Comparison of ENCODE assay signal across 8 cellular contexts in the genomic region with DNA sequence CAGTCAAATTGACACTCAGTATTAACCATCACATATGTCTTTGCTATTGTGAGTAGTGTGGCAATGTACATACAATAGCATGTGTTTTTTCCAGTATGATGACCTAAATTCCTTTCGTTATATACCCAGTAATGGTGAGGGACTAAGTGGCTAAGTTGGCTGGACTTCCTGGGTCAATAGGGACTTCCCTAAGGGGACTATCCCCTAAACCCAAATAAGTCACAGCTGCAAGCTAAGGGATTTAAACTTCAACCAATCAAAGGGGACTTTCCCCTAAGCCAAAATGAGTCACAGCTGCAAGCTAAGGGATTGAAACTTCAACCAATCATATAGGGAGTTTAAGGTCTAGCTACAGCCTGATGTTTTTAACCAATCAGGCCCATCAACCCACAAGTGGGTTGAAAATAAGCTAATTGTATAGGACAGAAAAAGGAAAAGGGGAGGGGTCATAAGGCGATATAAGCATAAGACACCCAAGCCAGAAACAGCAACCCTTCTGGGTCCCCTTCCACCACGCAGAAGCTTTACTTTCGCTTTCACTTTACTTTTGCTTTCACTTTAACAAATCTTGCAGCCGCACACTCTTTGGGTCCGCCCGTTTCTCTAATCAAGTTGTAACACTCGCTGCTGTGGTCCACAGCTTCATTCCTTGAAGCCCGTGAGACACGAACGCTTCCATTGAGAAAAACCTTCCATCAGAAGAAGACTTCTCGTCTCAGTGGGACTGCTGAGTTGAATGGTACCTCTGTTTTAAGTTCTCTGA.
DNase-seq lines count a peak whose midpoint lies in the region; ATAC-seq, FAIRE-seq and TF ChIP-seq lines count a peak whose summit lies in the region.

No MANE protein-coding gene starts in this region.

- H3K36me3 ChIP-seq in DOHH2 (ENCODE audit: control insufficient read depth, low read length): no peaks in the 10 kb centered on the region
- no peaks in the 10 kb centered on the region for H3K36me3 ChIP-seq in liver (ENCODE audit: control insufficient read depth in 4 of 4, insufficient read depth in 3 of 4, low read depth in 1 of 4, low read length in 3 of 4)

- H3K27me3 ChIP-seq in DOHH2 (ENCODE audit: control insufficient read depth, low read length): no peaks in the 10 kb centered on the region
- no peaks in the 10 kb centered on the region for H3K27me3 ChIP-seq in liver (ENCODE audit: control insufficient read depth in 4 of 4, insufficient read depth in 4 of 4, low read length in 3 of 4)

- no peaks in the 10 kb centered on the region for H3F3A ChIP-seq in DOHH2 (ENCODE audit: control insufficient read depth, insufficient read depth)

- peak; percentile 5 for DNase-seq in HTR-8/SVneo (ENCODE audit: insufficient read length, low spot score)
- peak; percentile 46 for DNase-seq in SW480 (ENCODE audit: low spot score)
- DNase-seq in activated naive CD8-positive, alpha-beta T cell treated with anti-CD3 and anti-CD28 coated beads, Interleukin-2, amount 50 U/mL, for 16 hours (ENCODE audit: low read depth, low spot score): peak; percentile 6
- DNase-seq in stimulated activated CD8-positive, alpha-beta memory T cell treated with anti-CD3 and anti-CD28 coated beads, Interleukin-4, amount 100 ng/mL, for 4 hours (ENCODE audit: low read depth in 2 of 2, low spot score in 1 of 2): peak; percentile 18 to 33
- no peak for DNase-seq in epidermal melanocyte (ENCODE audit: insufficient read length, low spot score)

- no peak for TF ChIP-seq RAD21 in liver (IDR thresholded peaks at IDR 0.05)

- H3K27ac ChIP-seq in DOHH2 (ENCODE audit: low read depth, low read length) (no peak overlapping the region), liver (ENCODE audit: low read depth in 1 of 2, low read length in 2 of 2) (peak overlapping the region; percentile 49 to 58)

- WGBS in liver: 30% methylated on average over 12 of the region's 12 CpGs

- no peaks in the 10 kb centered on the region for H3K4me1 ChIP-seq in DOHH2 (ENCODE audit: control insufficient read depth, low read length)
- H3K4me1 ChIP-seq in liver (ENCODE audit: control insufficient read depth in 4 of 4, insufficient read depth in 4 of 4, low read length in 3 of 4): peaks cover 0 to 7% (median 3%) of the 10 kb centered on the region in 4 donors

- no peaks in the 10 kb centered on the region for H3K79me2 ChIP-seq in DOHH2 (ENCODE audit: control insufficient read depth, low read length)

- FAIRE-seq in HTR-8/SVneo (lab: Jason Lieb, UNC): no peak

- peak overlapping the region; percentile 49 for H3K4me2 ChIP-seq in DOHH2 (ENCODE audit: low read length)

- H3K9me3 ChIP-seq in DOHH2 (ENCODE audit: control insufficient read depth, insufficient read depth, low read length) (no peaks in the 10 kb centered on the region), liver (ENCODE audit: control insufficient read depth in 4 of 4, low read length in 3 of 4) (peaks cover 0 to 6% (median 4%) of the 10 kb centered on the region in 4 donors)

- no peak for TF ChIP-seq CTCF in DOHH2 (IDR thresholded peaks at IDR 0.05; ENCODE audit: low read depth, low read length, poor library complexity, severe bottlenecking)
- no peak for TF ChIP-seq CTCF in liver (IDR thresholded peaks at IDR 0.05; ENCODE audit: low read depth, low read length, missing input control)

- H3K4me3 ChIP-seq in DOHH2 (ENCODE audit: low read length) (peak overlapping the region; percentile 39), liver (ENCODE audit: low read depth in 1 of 3, low read length in 3 of 3) (peak overlapping the region; percentile 39 to 84 (median 68))

- no peaks in the 10 kb centered on the region for H3K9me2 ChIP-seq in DOHH2 (replicated peaks; ENCODE audit: control insufficient read depth, low read length)

- peak overlapping the region in 1 of 2 donors; percentile 92 for H3K9ac ChIP-seq in liver (ENCODE audit: low read depth in 1 of 2, low read length in 2 of 2)

- no peaks in the 10 kb centered on the region for H4K20me1 ChIP-seq in DOHH2 (ENCODE audit: control insufficient read depth, insufficient read depth, low read depth, low read length)

- ATAC-seq in GM21423 (IDR thresholded peaks at IDR 0.05; ENCODE audit: unreplicated experiment): peak; percentile 93

TF ChIP-seq in liver, 16 proteins besides CTCF, POLR2A, EP300 and RAD21:
- TF ChIP-seq EGR1 (IDR thresholded peaks at IDR 0.05; ENCODE audit: low read depth in 2 of 2) (no peak), SP1 (IDR thresholded peaks at IDR 0.05) (peak; percentile 25), YY1 (IDR thresholded peaks at IDR 0.05) (peak; percentile 22), JUND (IDR thresholded peaks at IDR 0.05) (peak; percentile 45 to 46), MAX (IDR thresholded peaks at IDR 0.05) (no peak), HNF4A (conservative IDR thresholded peaks at IDR 0.05) (peak in 1 of 2 donors; percentile 12), GABPA (IDR thresholded peaks at IDR 0.05 in 1 of 2, conservative IDR thresholded peaks at IDR 0.05 in 1 of 2) (no peak)
- TF ChIP-seq, protein P1, sequence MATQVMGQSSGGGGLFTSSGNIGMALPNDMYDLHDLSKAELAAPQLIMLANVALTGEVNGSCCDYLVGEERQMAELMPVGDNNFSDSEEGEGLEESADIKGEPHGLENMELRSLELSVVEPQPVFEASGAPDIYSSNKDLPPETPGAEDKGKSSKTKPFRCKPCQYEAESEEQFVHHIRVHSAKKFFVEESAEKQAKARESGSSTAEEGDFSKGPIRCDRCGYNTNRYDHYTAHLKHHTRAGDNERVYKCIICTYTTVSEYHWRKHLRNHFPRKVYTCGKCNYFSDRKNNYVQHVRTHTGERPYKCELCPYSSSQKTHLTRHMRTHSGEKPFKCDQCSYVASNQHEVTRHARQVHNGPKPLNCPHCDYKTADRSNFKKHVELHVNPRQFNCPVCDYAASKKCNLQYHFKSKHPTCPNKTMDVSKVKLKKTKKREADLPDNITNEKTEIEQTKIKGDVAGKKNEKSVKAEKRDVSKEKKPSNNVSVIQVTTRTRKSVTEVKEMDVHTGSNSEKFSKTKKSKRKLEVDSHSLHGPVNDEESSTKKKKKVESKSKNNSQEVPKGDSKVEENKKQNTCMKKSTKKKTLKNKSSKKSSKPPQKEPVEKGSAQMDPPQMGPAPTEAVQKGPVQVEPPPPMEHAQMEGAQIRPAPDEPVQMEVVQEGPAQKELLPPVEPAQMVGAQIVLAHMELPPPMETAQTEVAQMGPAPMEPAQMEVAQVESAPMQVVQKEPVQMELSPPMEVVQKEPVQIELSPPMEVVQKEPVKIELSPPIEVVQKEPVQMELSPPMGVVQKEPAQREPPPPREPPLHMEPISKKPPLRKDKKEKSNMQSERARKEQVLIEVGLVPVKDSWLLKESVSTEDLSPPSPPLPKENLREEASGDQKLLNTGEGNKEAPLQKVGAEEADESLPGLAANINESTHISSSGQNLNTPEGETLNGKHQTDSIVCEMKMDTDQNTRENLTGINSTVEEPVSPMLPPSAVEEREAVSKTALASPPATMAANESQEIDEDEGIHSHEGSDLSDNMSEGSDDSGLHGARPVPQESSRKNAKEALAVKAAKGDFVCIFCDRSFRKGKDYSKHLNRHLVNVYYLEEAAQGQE (IDR thresholded peaks at IDR 0.05): peak; percentile 27
TF ChIP-seq in liver: peak in this region for 5.
